2 cellular contexts compared by ENCODE assay signal in the genomic region with DNA sequence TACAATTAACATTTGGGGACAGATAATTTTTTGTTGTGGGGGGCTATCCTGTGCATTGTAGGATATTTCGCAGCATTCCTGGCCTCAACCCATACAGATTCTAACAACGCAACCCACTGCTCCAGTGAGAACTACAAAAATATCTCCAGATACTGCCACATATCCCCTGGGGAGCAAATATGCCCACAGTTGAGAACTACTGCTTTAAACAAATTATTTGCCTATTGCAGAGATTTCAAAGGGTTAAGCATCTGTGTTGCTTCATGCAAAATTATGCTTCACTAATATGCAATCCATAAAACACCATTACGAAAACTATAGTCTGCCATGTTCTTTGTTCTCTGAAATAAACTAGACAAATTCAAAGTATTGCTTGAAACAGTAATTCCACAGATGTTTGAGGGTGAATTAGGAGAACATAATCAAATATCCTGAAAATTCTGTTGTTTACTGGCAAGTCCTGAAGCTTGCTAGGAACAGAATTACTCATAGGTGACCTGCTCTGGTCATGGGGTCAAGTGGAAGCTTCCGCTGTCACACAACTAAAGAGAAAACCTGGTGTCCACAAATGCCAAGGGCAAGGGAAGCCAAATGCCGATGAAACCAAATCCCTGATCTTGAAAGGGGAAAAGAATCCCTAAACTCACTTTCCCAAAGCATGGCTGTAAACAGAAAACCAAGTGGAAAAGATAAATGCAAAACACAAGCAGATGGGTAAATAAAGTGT.
TF ChIP-seq lines count a peak whose summit lies in the region.

No MANE protein-coding gene starts in this region.

TF ChIP-seq in HCT116, 20 proteins besides CTCF, POLR2A, EP300 and RAD21 (continued from another document):
- TF ChIP-seq ZNF274 (IDR thresholded peaks at IDR 0.05; ENCODE audit: low read depth, low read length): no peak
- TF ChIP-seq, protein P1, sequence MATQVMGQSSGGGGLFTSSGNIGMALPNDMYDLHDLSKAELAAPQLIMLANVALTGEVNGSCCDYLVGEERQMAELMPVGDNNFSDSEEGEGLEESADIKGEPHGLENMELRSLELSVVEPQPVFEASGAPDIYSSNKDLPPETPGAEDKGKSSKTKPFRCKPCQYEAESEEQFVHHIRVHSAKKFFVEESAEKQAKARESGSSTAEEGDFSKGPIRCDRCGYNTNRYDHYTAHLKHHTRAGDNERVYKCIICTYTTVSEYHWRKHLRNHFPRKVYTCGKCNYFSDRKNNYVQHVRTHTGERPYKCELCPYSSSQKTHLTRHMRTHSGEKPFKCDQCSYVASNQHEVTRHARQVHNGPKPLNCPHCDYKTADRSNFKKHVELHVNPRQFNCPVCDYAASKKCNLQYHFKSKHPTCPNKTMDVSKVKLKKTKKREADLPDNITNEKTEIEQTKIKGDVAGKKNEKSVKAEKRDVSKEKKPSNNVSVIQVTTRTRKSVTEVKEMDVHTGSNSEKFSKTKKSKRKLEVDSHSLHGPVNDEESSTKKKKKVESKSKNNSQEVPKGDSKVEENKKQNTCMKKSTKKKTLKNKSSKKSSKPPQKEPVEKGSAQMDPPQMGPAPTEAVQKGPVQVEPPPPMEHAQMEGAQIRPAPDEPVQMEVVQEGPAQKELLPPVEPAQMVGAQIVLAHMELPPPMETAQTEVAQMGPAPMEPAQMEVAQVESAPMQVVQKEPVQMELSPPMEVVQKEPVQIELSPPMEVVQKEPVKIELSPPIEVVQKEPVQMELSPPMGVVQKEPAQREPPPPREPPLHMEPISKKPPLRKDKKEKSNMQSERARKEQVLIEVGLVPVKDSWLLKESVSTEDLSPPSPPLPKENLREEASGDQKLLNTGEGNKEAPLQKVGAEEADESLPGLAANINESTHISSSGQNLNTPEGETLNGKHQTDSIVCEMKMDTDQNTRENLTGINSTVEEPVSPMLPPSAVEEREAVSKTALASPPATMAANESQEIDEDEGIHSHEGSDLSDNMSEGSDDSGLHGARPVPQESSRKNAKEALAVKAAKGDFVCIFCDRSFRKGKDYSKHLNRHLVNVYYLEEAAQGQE (IDR thresholded peaks at IDR 0.05; ENCODE audit: low read depth): no peak
- TF ChIP-seq FOSL1 (IDR thresholded peaks at IDR 0.05; ENCODE audit: low read depth): no peak
- TF ChIP-seq, protein P2, sequence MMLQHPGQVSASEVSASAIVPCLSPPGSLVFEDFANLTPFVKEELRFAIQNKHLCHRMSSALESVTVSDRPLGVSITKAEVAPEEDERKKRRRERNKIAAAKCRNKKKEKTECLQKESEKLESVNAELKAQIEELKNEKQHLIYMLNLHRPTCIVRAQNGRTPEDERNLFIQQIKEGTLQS (IDR thresholded peaks at IDR 0.05): no peak

TF ChIP-seq in HepG2, 621 proteins besides CTCF, POLR2A, EP300 and RAD21 (continued from another document and continues in another):
- TF ChIP-seq, protein P3, sequence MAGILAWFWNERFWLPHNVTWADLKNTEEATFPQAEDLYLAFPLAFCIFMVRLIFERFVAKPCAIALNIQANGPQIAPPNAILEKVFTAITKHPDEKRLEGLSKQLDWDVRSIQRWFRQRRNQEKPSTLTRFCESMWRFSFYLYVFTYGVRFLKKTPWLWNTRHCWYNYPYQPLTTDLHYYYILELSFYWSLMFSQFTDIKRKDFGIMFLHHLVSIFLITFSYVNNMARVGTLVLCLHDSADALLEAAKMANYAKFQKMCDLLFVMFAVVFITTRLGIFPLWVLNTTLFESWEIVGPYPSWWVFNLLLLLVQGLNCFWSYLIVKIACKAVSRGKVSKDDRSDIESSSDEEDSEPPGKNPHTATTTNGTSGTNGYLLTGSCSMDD (CRISPR knock-in tag; IDR thresholded peaks at IDR 0.05): no peak
- no peak for TF ChIP-seq YEATS4 (CRISPR knock-in tag; IDR thresholded peaks at IDR 0.05; ENCODE audit: borderline replicate concordance)
- no peak for TF ChIP-seq ZNF136 (CRISPR knock-in tag; IDR thresholded peaks at IDR 0.05; ENCODE audit: low read depth)
- no peak for TF ChIP-seq NONO (IDR thresholded peaks at IDR 0.05)
- no peak for TF ChIP-seq NONO (CRISPR knock-in tag; conservative IDR thresholded peaks at IDR 0.05)
- peak; percentile 54; the same call in 1 of the 2 replicates for TF ChIP-seq ERF (CRISPR knock-in tag; IDR thresholded peaks at IDR 0.05)
- no peak for TF ChIP-seq FIP1L1 (IDR thresholded peaks at IDR 0.05; ENCODE audit: borderline replicate concordance, insufficient read depth, low read depth, low read length)
- TF ChIP-seq SP4 (CRISPR knock-in tag; IDR thresholded peaks at IDR 0.05): no peak
- TF ChIP-seq PAF1 (CRISPR knock-in tag; IDR thresholded peaks at IDR 0.05): no peak
- TF ChIP-seq ARNT (IDR thresholded peaks at IDR 0.05): no peak
- no peak for TF ChIP-seq REXO4 (CRISPR knock-in tag; IDR thresholded peaks at IDR 0.05; ENCODE audit: borderline replicate concordance)
- no peak for TF ChIP-seq HHEX (CRISPR knock-in tag; IDR thresholded peaks at IDR 0.05)
- TF ChIP-seq, protein P4, sequence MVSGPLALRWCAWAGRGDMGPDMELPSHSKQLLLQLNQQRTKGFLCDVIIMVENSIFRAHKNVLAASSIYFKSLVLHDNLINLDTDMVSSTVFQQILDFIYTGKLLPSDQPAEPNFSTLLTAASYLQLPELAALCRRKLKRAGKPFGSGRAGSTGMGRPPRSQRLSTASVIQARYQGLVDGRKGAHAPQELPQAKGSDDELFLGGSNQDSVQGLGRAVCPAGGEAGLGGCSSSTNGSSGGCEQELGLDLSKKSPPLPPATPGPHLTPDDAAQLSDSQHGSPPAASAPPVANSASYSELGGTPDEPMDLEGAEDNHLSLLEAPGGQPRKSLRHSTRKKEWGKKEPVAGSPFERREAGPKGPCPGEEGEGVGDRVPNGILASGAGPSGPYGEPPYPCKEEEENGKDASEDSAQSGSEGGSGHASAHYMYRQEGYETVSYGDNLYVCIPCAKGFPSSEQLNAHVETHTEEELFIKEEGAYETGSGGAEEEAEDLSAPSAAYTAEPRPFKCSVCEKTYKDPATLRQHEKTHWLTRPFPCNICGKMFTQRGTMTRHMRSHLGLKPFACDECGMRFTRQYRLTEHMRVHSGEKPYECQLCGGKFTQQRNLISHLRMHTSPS (CRISPR knock-in tag; IDR thresholded peaks at IDR 0.05; ENCODE audit: low read depth): no peak
- TF ChIP-seq EHMT2 (IDR thresholded peaks at IDR 0.05; ENCODE audit: borderline replicate concordance, low read depth, low read length): no peak
- TF ChIP-seq ZNF724P (CRISPR knock-in tag; IDR thresholded peaks at IDR 0.05; ENCODE audit: borderline replicate concordance): no peak
- peak; percentile 98 for TF ChIP-seq BCL6 (CRISPR knock-in tag; IDR thresholded peaks at IDR 0.05)
- TF ChIP-seq, protein P5, sequence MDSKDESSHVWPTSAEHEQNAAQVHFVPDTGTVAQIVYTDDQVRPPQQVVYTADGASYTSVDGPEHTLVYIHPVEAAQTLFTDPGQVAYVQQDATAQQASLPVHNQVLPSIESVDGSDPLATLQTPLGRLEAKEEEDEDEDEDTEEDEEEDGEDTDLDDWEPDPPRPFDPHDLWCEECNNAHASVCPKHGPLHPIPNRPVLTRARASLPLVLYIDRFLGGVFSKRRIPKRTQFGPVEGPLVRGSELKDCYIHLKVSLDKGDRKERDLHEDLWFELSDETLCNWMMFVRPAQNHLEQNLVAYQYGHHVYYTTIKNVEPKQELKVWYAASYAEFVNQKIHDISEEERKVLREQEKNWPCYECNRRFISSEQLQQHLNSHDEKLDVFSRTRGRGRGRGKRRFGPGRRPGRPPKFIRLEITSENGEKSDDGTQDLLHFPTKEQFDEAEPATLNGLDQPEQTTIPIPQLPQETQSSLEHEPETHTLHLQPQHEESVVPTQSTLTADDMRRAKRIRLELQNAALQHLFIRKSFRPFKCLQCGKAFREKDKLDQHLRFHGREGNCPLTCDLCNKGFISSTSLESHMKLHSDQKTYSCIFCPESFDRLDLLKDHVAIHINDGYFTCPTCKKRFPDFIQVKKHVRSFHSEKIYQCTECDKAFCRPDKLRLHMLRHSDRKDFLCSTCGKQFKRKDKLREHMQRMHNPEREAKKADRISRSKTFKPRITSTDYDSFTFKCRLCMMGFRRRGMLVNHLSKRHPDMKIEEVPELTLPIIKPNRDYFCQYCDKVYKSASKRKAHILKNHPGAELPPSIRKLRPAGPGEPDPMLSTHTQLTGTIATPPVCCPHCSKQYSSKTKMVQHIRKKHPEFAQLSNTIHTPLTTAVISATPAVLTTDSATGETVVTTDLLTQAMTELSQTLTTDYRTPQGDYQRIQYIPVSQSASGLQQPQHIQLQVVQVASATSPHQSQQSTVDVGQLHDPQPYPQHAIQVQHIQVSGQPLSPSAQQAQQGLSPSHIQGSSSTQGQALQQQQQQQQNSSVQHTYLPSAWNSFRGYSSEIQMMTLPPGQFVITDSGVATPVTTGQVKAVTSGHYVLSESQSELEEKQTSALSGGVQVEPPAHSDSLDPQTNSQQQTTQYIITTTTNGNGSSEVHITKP (CRISPR knock-in tag; IDR thresholded peaks at IDR 0.05; ENCODE audit: low read depth): 0 out of 2 replicates have a peak, but pooled peaks have one; percentile 42
- no peak for TF ChIP-seq HNRNPUL1 (IDR thresholded peaks at IDR 0.05; ENCODE audit: low read depth, low read length)
- TF ChIP-seq NR2C2 (CRISPR knock-in tag; IDR thresholded peaks at IDR 0.05; ENCODE audit: borderline replicate concordance): no peak
- TF ChIP-seq, protein P6, sequence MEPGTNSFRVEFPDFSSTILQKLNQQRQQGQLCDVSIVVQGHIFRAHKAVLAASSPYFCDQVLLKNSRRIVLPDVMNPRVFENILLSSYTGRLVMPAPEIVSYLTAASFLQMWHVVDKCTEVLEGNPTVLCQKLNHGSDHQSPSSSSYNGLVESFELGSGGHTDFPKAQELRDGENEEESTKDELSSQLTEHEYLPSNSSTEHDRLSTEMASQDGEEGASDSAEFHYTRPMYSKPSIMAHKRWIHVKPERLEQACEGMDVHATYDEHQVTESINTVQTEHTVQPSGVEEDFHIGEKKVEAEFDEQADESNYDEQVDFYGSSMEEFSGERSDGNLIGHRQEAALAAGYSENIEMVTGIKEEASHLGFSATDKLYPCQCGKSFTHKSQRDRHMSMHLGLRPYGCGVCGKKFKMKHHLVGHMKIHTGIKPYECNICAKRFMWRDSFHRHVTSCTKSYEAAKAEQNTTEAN (CRISPR knock-in tag; conservative IDR thresholded peaks at IDR 0.05): peak; percentile 42; the same call in 1 of the 2 replicates
- TF ChIP-seq SP140L (CRISPR knock-in tag; IDR thresholded peaks at IDR 0.05; ENCODE audit: borderline replicate concordance): no peak
- peak; percentile 59; the same call in 1 of the 2 replicates for TF ChIP-seq NFIC (IDR thresholded peaks at IDR 0.05; ENCODE audit: low read length)
- peak; percentile 71; the same call in 1 of the 2 replicates for TF ChIP-seq RXRA (CRISPR knock-in tag; IDR thresholded peaks at IDR 0.05)
- peak; percentile 60; the same call in 1 of the 2 replicates for TF ChIP-seq RCOR2 (CRISPR knock-in tag; IDR thresholded peaks at IDR 0.05)
- TF ChIP-seq, protein P2 (CRISPR knock-in tag; IDR thresholded peaks at IDR 0.05): 0 out of 2 replicates have a peak, but pooled peaks have one; percentile 20
- TF ChIP-seq, protein P7, sequence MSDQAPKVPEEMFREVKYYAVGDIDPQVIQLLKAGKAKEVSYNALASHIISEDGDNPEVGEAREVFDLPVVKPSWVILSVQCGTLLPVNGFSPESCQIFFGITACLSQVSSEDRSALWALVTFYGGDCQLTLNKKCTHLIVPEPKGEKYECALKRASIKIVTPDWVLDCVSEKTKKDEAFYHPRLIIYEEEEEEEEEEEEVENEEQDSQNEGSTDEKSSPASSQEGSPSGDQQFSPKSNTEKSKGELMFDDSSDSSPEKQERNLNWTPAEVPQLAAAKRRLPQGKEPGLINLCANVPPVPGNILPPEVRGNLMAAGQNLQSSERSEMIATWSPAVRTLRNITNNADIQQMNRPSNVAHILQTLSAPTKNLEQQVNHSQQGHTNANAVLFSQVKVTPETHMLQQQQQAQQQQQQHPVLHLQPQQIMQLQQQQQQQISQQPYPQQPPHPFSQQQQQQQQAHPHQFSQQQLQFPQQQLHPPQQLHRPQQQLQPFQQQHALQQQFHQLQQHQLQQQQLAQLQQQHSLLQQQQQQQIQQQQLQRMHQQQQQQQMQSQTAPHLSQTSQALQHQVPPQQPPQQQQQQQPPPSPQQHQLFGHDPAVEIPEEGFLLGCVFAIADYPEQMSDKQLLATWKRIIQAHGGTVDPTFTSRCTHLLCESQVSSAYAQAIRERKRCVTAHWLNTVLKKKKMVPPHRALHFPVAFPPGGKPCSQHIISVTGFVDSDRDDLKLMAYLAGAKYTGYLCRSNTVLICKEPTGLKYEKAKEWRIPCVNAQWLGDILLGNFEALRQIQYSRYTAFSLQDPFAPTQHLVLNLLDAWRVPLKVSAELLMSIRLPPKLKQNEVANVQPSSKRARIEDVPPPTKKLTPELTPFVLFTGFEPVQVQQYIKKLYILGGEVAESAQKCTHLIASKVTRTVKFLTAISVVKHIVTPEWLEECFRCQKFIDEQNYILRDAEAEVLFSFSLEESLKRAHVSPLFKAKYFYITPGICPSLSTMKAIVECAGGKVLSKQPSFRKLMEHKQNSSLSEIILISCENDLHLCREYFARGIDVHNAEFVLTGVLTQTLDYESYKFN (CRISPR knock-in tag; conservative IDR thresholded peaks at IDR 0.05): peak; percentile 48; the same call in 1 of the 2 replicates
- peak; percentile 58 for TF ChIP-seq ZNF652 (CRISPR knock-in tag; IDR thresholded peaks at IDR 0.05; ENCODE audit: borderline replicate concordance, low read depth)
- TF ChIP-seq ZNF644 (CRISPR knock-in tag; IDR thresholded peaks at IDR 0.05; ENCODE audit: low read depth): 0 out of 2 replicates have a peak, but pooled peaks have one; percentile 18
- TF ChIP-seq, protein P8, sequence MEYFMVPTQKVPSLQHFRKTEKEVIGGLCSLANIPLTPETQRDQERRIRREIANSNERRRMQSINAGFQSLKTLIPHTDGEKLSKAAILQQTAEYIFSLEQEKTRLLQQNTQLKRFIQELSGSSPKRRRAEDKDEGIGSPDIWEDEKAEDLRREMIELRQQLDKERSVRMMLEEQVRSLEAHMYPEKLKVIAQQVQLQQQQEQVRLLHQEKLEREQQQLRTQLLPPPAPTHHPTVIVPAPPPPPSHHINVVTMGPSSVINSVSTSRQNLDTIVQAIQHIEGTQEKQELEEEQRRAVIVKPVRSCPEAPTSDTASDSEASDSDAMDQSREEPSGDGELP (IDR thresholded peaks at IDR 0.05; ENCODE audit: borderline replicate concordance, low read depth): no peak
- TF ChIP-seq, protein P9, sequence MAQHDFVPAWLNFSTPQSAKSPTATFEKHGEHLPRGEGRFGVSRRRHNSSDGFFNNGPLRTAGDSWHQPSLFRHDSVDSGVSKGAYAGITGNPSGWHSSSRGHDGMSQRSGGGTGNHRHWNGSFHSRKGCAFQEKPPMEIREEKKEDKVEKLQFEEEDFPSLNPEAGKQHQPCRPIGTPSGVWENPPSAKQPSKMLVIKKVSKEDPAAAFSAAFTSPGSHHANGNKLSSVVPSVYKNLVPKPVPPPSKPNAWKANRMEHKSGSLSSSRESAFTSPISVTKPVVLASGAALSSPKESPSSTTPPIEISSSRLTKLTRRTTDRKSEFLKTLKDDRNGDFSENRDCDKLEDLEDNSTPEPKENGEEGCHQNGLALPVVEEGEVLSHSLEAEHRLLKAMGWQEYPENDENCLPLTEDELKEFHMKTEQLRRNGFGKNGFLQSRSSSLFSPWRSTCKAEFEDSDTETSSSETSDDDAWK (CRISPR knock-in tag; IDR thresholded peaks at IDR 0.05): no peak
- no peak for TF ChIP-seq ZNF432 (CRISPR knock-in tag; IDR thresholded peaks at IDR 0.05; ENCODE audit: borderline replicate concordance)
- TF ChIP-seq GABPA (IDR thresholded peaks at IDR 0.05; ENCODE audit: low read depth, low read length): no peak
- peak; percentile 52; the same call in 1 of the 2 replicates for TF ChIP-seq GABPA (CRISPR knock-in tag; IDR thresholded peaks at IDR 0.05; ENCODE audit: low read depth)
- TF ChIP-seq, protein P10, sequence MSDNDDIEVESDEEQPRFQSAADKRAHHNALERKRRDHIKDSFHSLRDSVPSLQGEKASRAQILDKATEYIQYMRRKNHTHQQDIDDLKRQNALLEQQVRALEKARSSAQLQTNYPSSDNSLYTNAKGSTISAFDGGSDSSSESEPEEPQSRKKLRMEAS (IDR thresholded peaks at IDR 0.05): no peak
- TF ChIP-seq RXRB (CRISPR knock-in tag; IDR thresholded peaks at IDR 0.05; ENCODE audit: borderline replicate concordance): peak; percentile 93
- no peak for TF ChIP-seq MXD4 (CRISPR knock-in tag; IDR thresholded peaks at IDR 0.05)
